ENCODE assay signal across 8 cellular contexts in the genomic region with DNA sequence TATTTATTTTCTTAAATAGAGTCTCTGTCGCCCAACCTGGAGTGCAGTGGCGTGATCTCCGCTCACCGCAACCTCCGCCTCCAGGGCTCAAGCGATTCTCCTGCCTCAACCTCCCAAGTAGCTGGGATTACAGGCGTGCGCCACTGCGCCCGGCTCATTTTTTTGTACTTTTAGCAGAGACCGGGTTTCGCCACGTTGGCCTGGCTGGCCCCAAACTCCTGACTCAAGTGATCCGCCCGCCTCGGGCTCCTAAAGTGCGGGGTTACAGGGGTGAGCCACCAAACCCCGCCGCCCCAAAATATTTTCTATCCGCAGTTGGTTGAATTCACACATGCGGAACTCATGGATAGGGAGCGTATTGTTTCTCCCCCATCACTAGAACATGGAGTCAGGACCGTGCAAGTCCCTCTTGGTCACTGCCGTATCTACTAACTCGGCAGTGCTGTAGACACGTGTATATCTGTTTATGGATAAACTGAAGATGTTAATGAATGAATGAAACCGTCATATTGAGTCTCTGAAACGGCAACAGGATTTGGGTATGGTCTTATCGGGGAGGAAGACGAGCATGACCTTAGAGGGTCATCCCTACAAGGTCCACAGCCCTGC. TPM values are rescaled to one million over a fixed set of nuclear protein-coding genes. Genes with fewer than 3 reads are reported as not detected.
A peak's percentile ranks its signal among the peaks of the same experiment; 100 is the strongest.
DNase-seq lines count a peak whose midpoint lies in the region; ATAC-seq and TF ChIP-seq lines count a peak whose summit lies in the region.

No MANE protein-coding gene starts in this region.

- H3K4me3 ChIP-seq in AG09309 (ENCODE audit: control insufficient read depth, low read depth, low read length) (peak overlapping the region; percentile 98), HUES48 (ENCODE audit: low read depth, low read length) (peak overlapping the region; percentile 92), brain microvascular endothelial cell (ENCODE audit: low read depth, low read length) (peak overlapping the region; percentile 87), lower lobe of right lung (peak overlapping the region; percentile 97), vagina (peak overlapping the region; percentile 93 to 94)

- ATAC-seq in lower lobe of right lung (no peak), GM21381 (IDR thresholded peaks at IDR 0.05; ENCODE audit: unreplicated experiment) (no peak)

- no peaks in the 10 kb centered on the region for H3K27me3 ChIP-seq in HUES48 (ENCODE audit: control insufficient read depth, insufficient read depth, low read length)
- H3K27me3 ChIP-seq in brain microvascular endothelial cell (replicated peaks), result no peaks in the 10 kb centered on the region
- H3K27me3 ChIP-seq in lower lobe of right lung (ENCODE audit: low read depth), result no peaks in the 10 kb centered on the region
- H3K27me3 ChIP-seq in vagina, result no peaks in the 10 kb centered on the region

- no peak for DNase-seq in AG09309 (ENCODE audit: low read depth)
- DNase-seq in brain microvascular endothelial cell, result no peak
- DNase-seq in lower lobe of right lung, result no peak
- DNase-seq in vagina (ENCODE audit: extremely low spot score in 2 of 2), result no peak
- DNase-seq in Kasumi-1 (lab: John Stamatoyannopoulos, UW), result no peak
- no peak for DNase-seq in activated CD4-positive, alpha-beta T cell treated with anti-CD3 and anti-CD28 coated beads for 4 hours

- H3K27ac ChIP-seq in HUES48 (ENCODE audit: low read depth, low read length) (peak overlapping the region; percentile 97), brain microvascular endothelial cell (peak overlapping the region; percentile 86), lower lobe of right lung (peak overlapping the region; percentile 94), vagina (peak overlapping the region; percentile 92)

- H3K36me3 ChIP-seq in HUES48 (ENCODE audit: control insufficient read depth, insufficient read depth, low read length) (0 out of 2 replicates have a peak, but pooled peaks cover 3% of the 10 kb centered on the region), brain microvascular endothelial cell (replicated peaks) (no peaks in the 10 kb centered on the region), lower lobe of right lung (no peaks in the 10 kb centered on the region), vagina (no peaks in the 10 kb centered on the region)

- no peaks in the 10 kb centered on the region for H3K9me3 ChIP-seq in HUES48 (ENCODE audit: control insufficient read depth, insufficient read depth, low read length)
- no peaks in the 10 kb centered on the region for H3K9me3 ChIP-seq in lower lobe of right lung
- H3K9me3 ChIP-seq in vagina, result no peaks in the 10 kb centered on the region

- TF ChIP-seq CTCF in AG09309 (IDR thresholded peaks at IDR 0.05; ENCODE audit: control insufficient read depth, insufficient read depth, low read depth, low read length, missing control alignments), result no peak
- TF ChIP-seq CTCF in brain microvascular endothelial cell (IDR thresholded peaks at IDR 0.05; ENCODE audit: low read depth, low read length, missing control alignments), result no peak
- no peak for TF ChIP-seq CTCF in lower lobe of right lung (IDR thresholded peaks at IDR 0.05)
- TF ChIP-seq CTCF in vagina (IDR thresholded peaks at IDR 0.05), result no peak

- no peak for TF ChIP-seq POLR2A in vagina (IDR thresholded peaks at IDR 0.05)

- in situ Hi-C loops in brain microvascular endothelial cell (cut with HindIII; ENCODE audit: low pct_ligation_motif_present, low sequenced_read_pairs), result no loop called here

- intact Hi-C loops in lower lobe of right lung (cut with DNase I) (no loop called here), vagina (cut with DNase I) (no loop called here)

- peak overlapping the region; percentile 91 for H3K9ac ChIP-seq in HUES48 (ENCODE audit: low read depth, low read length)

- H3K4me1 ChIP-seq in HUES48 (ENCODE audit: control insufficient read depth, insufficient read depth, low read length) (peaks cover 20% of the 10 kb centered on the region), lower lobe of right lung (peaks cover 33% of the 10 kb centered on the region), vagina (peaks cover 56% of the 10 kb centered on the region)

RNA-seq across cellular contexts. Expression of a gene that starts 0.9 kb away (rescaled TPM):
- total RNA-seq in lower lobe of right lung, result 16.8 TPM
- total RNA-seq in vagina, result 12.5 TPM

RNA-seq across cellular contexts. Expression of a gene that starts 2.0 kb away (rescaled TPM):
- total RNA-seq in lower lobe of right lung (5.8 TPM), vagina (4.9 TPM)
